Comparison of ENCODE assay signal across 1 cellular context in the genomic region with DNA sequence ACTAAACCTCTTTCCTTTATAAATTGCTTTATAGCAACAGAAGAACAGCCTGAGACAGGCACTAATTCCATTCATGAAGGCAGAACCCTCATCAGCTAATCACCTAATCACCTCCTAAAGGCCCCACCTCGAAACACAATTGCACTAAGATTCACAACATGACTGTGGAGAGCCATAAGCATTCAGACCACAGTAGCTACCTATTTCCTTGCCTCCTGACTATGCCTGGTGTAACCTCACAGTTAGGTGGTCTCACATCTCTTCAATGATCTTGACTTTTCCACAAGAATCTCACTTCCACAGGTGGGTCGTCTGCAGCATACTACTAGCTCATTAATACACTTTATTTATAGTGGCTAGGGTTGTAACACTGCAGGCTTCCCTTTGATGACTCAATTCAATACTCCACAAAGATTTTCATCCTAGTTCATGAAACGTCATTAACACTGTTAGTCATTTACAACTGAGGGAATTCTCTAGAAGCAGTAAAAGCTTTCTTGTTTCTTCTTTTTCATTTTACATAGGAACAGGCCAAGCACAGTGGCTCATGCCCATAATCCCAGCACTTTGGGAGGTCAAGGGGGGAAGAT.
TF ChIP-seq lines count a peak whose summit lies in the region.

No MANE protein-coding gene starts in this region.

TF ChIP-seq in GM12878, 131 proteins besides CTCF, POLR2A, EP300 and RAD21 (continued from another document):
- no peak for TF ChIP-seq REST (IDR thresholded peaks at IDR 0.05; ENCODE audit: low read depth, low read length)
- TF ChIP-seq ZSCAN29 (IDR thresholded peaks at IDR 0.05), result no peak
- TF ChIP-seq, protein P1, sequence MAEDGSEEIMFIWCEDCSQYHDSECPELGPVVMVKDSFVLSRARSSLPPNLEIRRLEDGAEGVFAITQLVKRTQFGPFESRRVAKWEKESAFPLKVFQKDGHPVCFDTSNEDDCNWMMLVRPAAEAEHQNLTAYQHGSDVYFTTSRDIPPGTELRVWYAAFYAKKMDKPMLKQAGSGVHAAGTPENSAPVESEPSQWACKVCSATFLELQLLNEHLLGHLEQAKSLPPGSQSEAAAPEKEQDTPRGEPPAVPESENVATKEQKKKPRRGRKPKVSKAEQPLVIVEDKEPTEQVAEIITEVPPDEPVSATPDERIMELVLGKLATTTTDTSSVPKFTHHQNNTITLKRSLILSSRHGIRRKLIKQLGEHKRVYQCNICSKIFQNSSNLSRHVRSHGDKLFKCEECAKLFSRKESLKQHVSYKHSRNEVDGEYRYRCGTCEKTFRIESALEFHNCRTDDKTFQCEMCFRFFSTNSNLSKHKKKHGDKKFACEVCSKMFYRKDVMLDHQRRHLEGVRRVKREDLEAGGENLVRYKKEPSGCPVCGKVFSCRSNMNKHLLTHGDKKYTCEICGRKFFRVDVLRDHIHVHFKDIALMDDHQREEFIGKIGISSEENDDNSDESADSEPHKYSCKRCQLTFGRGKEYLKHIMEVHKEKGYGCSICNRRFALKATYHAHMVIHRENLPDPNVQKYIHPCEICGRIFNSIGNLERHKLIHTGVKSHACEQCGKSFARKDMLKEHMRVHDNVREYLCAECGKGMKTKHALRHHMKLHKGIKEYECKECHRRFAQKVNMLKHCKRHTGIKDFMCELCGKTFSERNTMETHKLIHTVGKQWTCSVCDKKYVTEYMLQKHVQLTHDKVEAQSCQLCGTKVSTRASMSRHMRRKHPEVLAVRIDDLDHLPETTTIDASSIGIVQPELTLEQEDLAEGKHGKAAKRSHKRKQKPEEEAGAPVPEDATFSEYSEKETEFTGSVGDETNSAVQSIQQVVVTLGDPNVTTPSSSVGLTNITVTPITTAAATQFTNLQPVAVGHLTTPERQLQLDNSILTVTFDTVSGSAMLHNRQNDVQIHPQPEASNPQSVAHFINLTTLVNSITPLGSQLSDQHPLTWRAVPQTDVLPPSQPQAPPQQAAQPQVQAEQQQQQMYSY (CRISPR knock-in tag; IDR thresholded peaks at IDR 0.05), result no peak
- TF ChIP-seq, protein P2, sequence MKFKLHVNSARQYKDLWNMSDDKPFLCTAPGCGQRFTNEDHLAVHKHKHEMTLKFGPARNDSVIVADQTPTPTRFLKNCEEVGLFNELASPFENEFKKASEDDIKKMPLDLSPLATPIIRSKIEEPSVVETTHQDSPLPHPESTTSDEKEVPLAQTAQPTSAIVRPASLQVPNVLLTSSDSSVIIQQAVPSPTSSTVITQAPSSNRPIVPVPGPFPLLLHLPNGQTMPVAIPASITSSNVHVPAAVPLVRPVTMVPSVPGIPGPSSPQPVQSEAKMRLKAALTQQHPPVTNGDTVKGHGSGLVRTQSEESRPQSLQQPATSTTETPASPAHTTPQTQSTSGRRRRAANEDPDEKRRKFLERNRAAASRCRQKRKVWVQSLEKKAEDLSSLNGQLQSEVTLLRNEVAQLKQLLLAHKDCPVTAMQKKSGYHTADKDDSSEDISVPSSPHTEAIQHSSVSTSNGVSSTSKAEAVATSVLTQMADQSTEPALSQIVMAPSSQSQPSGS (IDR thresholded peaks at IDR 0.05; ENCODE audit: low read length), result peak; percentile 71; the same call in 1 of the 2 replicates
- no peak for TF ChIP-seq MYC (IDR thresholded peaks at IDR 0.05; ENCODE audit: insufficient read depth, insufficient read length, insufficient replicate concordance, low read length, severe bottlenecking)
- TF ChIP-seq MEF2A (IDR thresholded peaks at IDR 0.05; ENCODE audit: insufficient read depth, low read depth, low read length), result peak; percentile 57; the same call in 1 of the 2 replicates
- TF ChIP-seq NR2C2 (IDR thresholded peaks at IDR 0.05; ENCODE audit: borderline replicate concordance, control insufficient read depth, insufficient read length, low read depth), result no peak
- TF ChIP-seq FOXK2 (IDR thresholded peaks at IDR 0.05), result no peak
- no peak for TF ChIP-seq SMAD5 (IDR thresholded peaks at IDR 0.05; ENCODE audit: low read depth)
- no peak for TF ChIP-seq NR2C1 (IDR thresholded peaks at IDR 0.05)
- TF ChIP-seq IKZF2 (IDR thresholded peaks at IDR 0.05), result peak; percentile 77 to 85
- no peak for TF ChIP-seq ELK1 (IDR thresholded peaks at IDR 0.05; ENCODE audit: low read depth, low read length)
- no peak for TF ChIP-seq ZZZ3 (IDR thresholded peaks at IDR 0.05; ENCODE audit: control insufficient read depth, insufficient read length, low read depth)
- TF ChIP-seq IRF4 (IDR thresholded peaks at IDR 0.05; ENCODE audit: low read depth, low read length), result 0 out of 2 replicates have a peak, but pooled peaks have one; percentile 38
- peak; percentile 25; the same call in 1 of the 2 replicates for TF ChIP-seq RUNX3 (IDR thresholded peaks at IDR 0.05; ENCODE audit: low read length)
- TF ChIP-seq EED (IDR thresholded peaks at IDR 0.05; ENCODE audit: low read depth), result no peak
